1 cellular context compared by ENCODE assay signal in the genomic region with DNA sequence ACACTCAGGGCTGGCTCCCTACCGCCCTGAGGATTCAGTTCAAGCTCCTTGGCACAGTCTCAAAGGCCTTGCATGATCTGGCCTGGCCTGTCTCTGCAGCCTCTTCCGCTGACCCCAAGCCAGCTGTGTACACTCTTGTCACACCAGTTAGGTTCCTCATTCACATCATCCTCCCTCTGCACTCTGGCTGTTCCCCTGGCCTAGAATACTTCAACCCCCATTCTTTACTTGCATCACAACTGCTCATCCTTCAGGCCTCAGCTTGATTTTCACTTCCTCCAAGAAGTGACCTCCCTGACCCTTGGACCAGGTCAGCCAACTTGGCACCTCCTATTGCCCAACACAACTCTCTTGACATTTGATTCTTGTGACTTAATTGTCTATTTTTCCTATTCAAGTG.
A peak's percentile ranks its signal among the peaks of the same experiment; 100 is the strongest.
TF ChIP-seq lines count a peak whose summit lies in the region.

No MANE protein-coding gene starts in this region.

TF ChIP-seq in IMR-90, 13 proteins besides CTCF, POLR2A, EP300 and RAD21:
- TF ChIP-seq CEBPB (IDR thresholded peaks at IDR 0.05; ENCODE audit: low read depth, low read length): 0 out of 2 replicates have a peak, but pooled peaks have one; percentile 17
- no peak for TF ChIP-seq SMC3 (IDR thresholded peaks at IDR 0.05; ENCODE audit: low read depth, low read length)
